Comparison of ENCODE assay signal across 8 cellular contexts in genomic region chr1:87131809-87132663, GRCh38.
DNase-seq lines count a peak whose midpoint lies in the region; ATAC-seq and TF ChIP-seq lines count a peak whose summit lies in the region.

No MANE protein-coding gene starts in this region.

- H3K9me3 ChIP-seq in body of pancreas (no peaks in the 10 kb centered on the region), iPS-18a (ENCODE audit: control insufficient read depth, low read depth, low read length) (no peaks in the 10 kb centered on the region), skeletal muscle tissue (ENCODE audit: control insufficient read depth in 3 of 3, low read length in 3 of 3) (no peaks in the 10 kb centered on the region)

- H3K36me3 ChIP-seq in body of pancreas (replicated peaks in 1 of 2; ENCODE audit: insufficient read depth in 1 of 2, low read depth in 2 of 2) (no peaks in the 10 kb centered on the region), iPS-18a (ENCODE audit: control insufficient read depth, low read depth, low read length) (no peaks in the 10 kb centered on the region), skeletal muscle tissue (ENCODE audit: control insufficient read depth in 3 of 3, insufficient read depth in 3 of 3, low read length in 3 of 3) (no peaks in the 10 kb centered on the region)

- H3K4me1 ChIP-seq in body of pancreas, result peaks cover 8% of the 10 kb centered on the region
- H3K4me1 ChIP-seq in iPS-18a (ENCODE audit: control insufficient read depth, low read depth, low read length), result no peaks in the 10 kb centered on the region
- H3K4me1 ChIP-seq in skeletal muscle tissue (ENCODE audit: control insufficient read depth in 3 of 3, insufficient read depth in 3 of 3, low read length in 3 of 3), result peaks cover 9 to 18% (median 12%) of the 10 kb centered on the region in 3 donors

- intact Hi-C loops in body of pancreas (cut with DNase I), result no loop called here

- DNase-seq in NCI-H1694 (lab: John Stamatoyannopoulos, UW) (peak; percentile 33), NCI-H1694 treated with DMSO at 0.1 percent for 48 hours (lab: John Stamatoyannopoulos, UW) (no peak), NCI-H1105 (lab: John Stamatoyannopoulos, UW) (peak; percentile 72), UCSD-AML1 (lab: John Stamatoyannopoulos, UW; ENCODE audit: unreplicated experiment) (peak; percentile 71), body of pancreas (peak; percentile 77 to 81 (median 79))

- H3K27ac ChIP-seq in body of pancreas (no peak overlapping the region), iPS-18a (ENCODE audit: low read length) (no peak overlapping the region), skeletal muscle tissue (ENCODE audit: low read depth, low read length) (peak overlapping the region; percentile 52)

- 15 to 25% methylated on average over 41 to 62 of the region's 66 CpGs for WGBS in body of pancreas, 2 donors

- TF ChIP-seq CTCF in body of pancreas (IDR thresholded peaks at IDR 0.05), result peak; percentile 82 to 92 (median 84)

- ATAC-seq in HG02759 (IDR thresholded peaks at IDR 0.05; ENCODE audit: unreplicated experiment) (peak; percentile 98), body of pancreas (peak; percentile 91)

- peak in 1 of 3 donors; percentile 14 for TF ChIP-seq POLR2A in body of pancreas (IDR thresholded peaks at IDR 0.05)

- H3K27me3 ChIP-seq in body of pancreas, result no peaks in the 10 kb centered on the region
- peaks cover 10% of the 10 kb centered on the region for H3K27me3 ChIP-seq in iPS-18a (ENCODE audit: control insufficient read depth, insufficient read depth, low read length)
- peaks cover 0 to 3% (median 0%) of the 10 kb centered on the region in 3 donors for H3K27me3 ChIP-seq in skeletal muscle tissue (ENCODE audit: control insufficient read depth in 3 of 3, insufficient read depth in 3 of 3, low read length in 3 of 3)

- peak overlapping the region; percentile 26 for H3K9ac ChIP-seq in iPS-18a (ENCODE audit: low read length)
- H3K9ac ChIP-seq in skeletal muscle tissue (ENCODE audit: low read depth in 1 of 3, low read length in 3 of 3), result peak overlapping the region; percentile 60 to 80 (median 79)

- H3K4me3 ChIP-seq in body of pancreas (peak overlapping the region in 1 of 2 donors; percentile 18), iPS-18a (ENCODE audit: low read length) (peak overlapping the region; percentile 55), skeletal muscle tissue (ENCODE audit: low read length in 3 of 3) (peak overlapping the region; percentile 64 to 76 (median 74))
